In the genomic region with DNA sequence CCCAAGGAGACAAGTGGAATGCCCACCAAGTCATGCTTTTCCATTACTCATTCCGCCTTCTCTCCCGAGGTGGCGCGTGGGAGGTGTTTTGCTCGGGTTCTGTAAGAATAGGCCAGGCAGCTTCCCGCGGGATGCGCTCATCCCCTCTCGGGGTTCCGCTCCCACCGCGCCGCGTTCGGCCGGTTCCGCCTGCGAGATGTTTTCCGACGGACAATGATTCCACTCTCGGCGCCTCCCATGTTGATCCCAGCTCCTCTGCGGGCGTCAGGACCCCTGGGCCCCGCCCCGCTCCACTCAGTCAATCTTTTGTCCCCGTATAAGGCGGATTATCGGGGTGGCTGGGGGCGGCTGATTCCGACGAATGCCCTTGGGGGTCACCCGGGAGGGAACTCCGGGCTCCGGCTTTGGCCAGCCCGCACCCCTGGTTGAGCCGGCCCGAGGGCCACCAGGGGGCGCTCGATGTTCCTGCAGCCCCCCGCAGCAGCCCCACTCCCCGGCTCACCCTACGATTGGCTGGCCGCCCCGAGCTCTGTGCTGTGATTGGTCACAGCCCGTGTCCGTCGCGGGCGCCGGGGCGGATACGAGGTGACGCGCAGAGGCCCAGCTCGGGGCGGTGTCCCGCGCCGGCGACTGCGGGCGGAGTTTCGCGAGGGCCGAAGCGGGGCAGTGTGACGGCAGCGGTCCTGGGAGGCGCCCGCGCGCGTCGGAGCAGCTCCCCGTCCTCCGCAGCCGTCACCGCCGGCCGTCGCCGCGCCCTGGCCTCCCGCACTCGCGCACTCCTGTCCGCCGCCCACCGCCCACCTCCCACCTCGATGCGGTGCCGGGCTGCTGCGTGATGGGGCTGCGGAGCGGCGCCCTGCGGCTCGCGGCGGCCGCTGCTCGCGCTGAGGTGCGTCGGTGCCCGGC, we compare ENCODE assay signal across 1 cellular context.
TF ChIP-seq lines count a peak whose summit lies in the region.

TSS of gene KIF1B (plus strand) at position 666 of the 906 bp plus-strand sequence. CDS start 21,759 bp downstream, outside the sequence.

TF ChIP-seq in K562, 482 proteins besides CTCF, POLR2A, EP300 and RAD21 (continued from another document and continues in another):
- TF ChIP-seq, protein P1, sequence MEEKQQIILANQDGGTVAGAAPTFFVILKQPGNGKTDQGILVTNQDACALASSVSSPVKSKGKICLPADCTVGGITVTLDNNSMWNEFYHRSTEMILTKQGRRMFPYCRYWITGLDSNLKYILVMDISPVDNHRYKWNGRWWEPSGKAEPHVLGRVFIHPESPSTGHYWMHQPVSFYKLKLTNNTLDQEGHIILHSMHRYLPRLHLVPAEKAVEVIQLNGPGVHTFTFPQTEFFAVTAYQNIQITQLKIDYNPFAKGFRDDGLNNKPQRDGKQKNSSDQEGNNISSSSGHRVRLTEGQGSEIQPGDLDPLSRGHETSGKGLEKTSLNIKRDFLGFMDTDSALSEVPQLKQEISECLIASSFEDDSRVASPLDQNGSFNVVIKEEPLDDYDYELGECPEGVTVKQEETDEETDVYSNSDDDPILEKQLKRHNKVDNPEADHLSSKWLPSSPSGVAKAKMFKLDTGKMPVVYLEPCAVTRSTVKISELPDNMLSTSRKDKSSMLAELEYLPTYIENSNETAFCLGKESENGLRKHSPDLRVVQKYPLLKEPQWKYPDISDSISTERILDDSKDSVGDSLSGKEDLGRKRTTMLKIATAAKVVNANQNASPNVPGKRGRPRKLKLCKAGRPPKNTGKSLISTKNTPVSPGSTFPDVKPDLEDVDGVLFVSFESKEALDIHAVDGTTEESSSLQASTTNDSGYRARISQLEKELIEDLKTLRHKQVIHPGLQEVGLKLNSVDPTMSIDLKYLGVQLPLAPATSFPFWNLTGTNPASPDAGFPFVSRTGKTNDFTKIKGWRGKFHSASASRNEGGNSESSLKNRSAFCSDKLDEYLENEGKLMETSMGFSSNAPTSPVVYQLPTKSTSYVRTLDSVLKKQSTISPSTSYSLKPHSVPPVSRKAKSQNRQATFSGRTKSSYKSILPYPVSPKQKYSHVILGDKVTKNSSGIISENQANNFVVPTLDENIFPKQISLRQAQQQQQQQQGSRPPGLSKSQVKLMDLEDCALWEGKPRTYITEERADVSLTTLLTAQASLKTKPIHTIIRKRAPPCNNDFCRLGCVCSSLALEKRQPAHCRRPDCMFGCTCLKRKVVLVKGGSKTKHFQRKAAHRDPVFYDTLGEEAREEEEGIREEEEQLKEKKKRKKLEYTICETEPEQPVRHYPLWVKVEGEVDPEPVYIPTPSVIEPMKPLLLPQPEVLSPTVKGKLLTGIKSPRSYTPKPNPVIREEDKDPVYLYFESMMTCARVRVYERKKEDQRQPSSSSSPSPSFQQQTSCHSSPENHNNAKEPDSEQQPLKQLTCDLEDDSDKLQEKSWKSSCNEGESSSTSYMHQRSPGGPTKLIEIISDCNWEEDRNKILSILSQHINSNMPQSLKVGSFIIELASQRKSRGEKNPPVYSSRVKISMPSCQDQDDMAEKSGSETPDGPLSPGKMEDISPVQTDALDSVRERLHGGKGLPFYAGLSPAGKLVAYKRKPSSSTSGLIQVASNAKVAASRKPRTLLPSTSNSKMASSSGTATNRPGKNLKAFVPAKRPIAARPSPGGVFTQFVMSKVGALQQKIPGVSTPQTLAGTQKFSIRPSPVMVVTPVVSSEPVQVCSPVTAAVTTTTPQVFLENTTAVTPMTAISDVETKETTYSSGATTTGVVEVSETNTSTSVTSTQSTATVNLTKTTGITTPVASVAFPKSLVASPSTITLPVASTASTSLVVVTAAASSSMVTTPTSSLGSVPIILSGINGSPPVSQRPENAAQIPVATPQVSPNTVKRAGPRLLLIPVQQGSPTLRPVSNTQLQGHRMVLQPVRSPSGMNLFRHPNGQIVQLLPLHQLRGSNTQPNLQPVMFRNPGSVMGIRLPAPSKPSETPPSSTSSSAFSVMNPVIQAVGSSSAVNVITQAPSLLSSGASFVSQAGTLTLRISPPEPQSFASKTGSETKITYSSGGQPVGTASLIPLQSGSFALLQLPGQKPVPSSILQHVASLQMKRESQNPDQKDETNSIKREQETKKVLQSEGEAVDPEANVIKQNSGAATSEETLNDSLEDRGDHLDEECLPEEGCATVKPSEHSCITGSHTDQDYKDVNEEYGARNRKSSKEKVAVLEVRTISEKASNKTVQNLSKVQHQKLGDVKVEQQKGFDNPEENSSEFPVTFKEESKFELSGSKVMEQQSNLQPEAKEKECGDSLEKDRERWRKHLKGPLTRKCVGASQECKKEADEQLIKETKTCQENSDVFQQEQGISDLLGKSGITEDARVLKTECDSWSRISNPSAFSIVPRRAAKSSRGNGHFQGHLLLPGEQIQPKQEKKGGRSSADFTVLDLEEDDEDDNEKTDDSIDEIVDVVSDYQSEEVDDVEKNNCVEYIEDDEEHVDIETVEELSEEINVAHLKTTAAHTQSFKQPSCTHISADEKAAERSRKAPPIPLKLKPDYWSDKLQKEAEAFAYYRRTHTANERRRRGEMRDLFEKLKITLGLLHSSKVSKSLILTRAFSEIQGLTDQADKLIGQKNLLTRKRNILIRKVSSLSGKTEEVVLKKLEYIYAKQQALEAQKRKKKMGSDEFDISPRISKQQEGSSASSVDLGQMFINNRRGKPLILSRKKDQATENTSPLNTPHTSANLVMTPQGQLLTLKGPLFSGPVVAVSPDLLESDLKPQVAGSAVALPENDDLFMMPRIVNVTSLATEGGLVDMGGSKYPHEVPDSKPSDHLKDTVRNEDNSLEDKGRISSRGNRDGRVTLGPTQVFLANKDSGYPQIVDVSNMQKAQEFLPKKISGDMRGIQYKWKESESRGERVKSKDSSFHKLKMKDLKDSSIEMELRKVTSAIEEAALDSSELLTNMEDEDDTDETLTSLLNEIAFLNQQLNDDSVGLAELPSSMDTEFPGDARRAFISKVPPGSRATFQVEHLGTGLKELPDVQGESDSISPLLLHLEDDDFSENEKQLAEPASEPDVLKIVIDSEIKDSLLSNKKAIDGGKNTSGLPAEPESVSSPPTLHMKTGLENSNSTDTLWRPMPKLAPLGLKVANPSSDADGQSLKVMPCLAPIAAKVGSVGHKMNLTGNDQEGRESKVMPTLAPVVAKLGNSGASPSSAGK (IDR thresholded peaks at IDR 0.05) = no peak; the same call in 1 of the 2 replicates
- no peak for TF ChIP-seq SNIP1 (IDR thresholded peaks at IDR 0.05; ENCODE audit: low read depth)
- peak; percentile 99 for TF ChIP-seq NEUROD1 (IDR thresholded peaks at IDR 0.05; ENCODE audit: borderline replicate concordance, low read depth, low read length, partially characterized antibody)
- TF ChIP-seq ZNF41 (CRISPR knock-in tag; conservative IDR thresholded peaks at IDR 0.05) = no peak
- TF ChIP-seq SMC3 (conservative IDR thresholded peaks at IDR 0.05; ENCODE audit: insufficient read depth, low read depth, low read length) = peak; percentile 74
- TF ChIP-seq MEF2A (IDR thresholded peaks at IDR 0.05; ENCODE audit: control insufficient read depth, low read depth, low read length) = no peak
- no peak for TF ChIP-seq IRF2 (CRISPR knock-in tag; IDR thresholded peaks at IDR 0.05)
- TF ChIP-seq NR4A1 (CRISPR knock-in tag; IDR thresholded peaks at IDR 0.05) = no peak
- TF ChIP-seq NR4A1 (tag; IDR thresholded peaks at IDR 0.05) = 0 out of 2 replicates have a peak, but pooled peaks have one; percentile 19
- TF ChIP-seq SIX5 (IDR thresholded peaks at IDR 0.05; ENCODE audit: borderline replicate concordance in 1 of 2, insufficient read depth in 1 of 2, low read depth in 1 of 2, low read length in 2 of 2) = no peak
- TF ChIP-seq ZNF436 (CRISPR knock-in tag; IDR thresholded peaks at IDR 0.05) = no peak
- no peak for TF ChIP-seq ZFP1 (CRISPR knock-in tag; IDR thresholded peaks at IDR 0.05)
- TF ChIP-seq RUNX1 (IDR thresholded peaks at IDR 0.05; ENCODE audit: low read depth) = no peak
- TF ChIP-seq TCF7L2 (IDR thresholded peaks at IDR 0.05; ENCODE audit: low read depth, low read length) = no peak
- TF ChIP-seq ZNF778 (CRISPR knock-in tag; IDR thresholded peaks at IDR 0.05) = no peak
- TF ChIP-seq, protein P2, sequence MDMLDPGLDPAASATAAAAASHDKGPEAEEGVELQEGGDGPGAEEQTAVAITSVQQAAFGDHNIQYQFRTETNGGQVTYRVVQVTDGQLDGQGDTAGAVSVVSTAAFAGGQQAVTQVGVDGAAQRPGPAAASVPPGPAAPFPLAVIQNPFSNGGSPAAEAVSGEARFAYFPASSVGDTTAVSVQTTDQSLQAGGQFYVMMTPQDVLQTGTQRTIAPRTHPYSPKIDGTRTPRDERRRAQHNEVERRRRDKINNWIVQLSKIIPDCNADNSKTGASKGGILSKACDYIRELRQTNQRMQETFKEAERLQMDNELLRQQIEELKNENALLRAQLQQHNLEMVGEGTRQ (CRISPR knock-in tag; IDR thresholded peaks at IDR 0.05) = no peak
- no peak for TF ChIP-seq BDP1 (IDR thresholded peaks at IDR 0.05; ENCODE audit: insufficient read depth, insufficient read length)
- TF ChIP-seq POLR3G (IDR thresholded peaks at IDR 0.05; ENCODE audit: extremely low read depth, insufficient read length, insufficient replicate concordance) = no peak
- peak; percentile 61; the same call in 1 of the 2 replicates for TF ChIP-seq KLF13 (tag; IDR thresholded peaks at IDR 0.05; ENCODE audit: borderline replicate concordance, low read depth)
- TF ChIP-seq TRIM24 (IDR thresholded peaks at IDR 0.05) = peak in 1 of 2 experiments; percentile 72; a peak in 2 of 4 replicates
- peak; percentile 74 for TF ChIP-seq ZNF707 (CRISPR knock-in tag; conservative IDR thresholded peaks at IDR 0.05)
- no peak for TF ChIP-seq BRF2 (IDR thresholded peaks at IDR 0.05; ENCODE audit: borderline replicate concordance, insufficient read depth, insufficient read length)
- no peak for TF ChIP-seq ARHGAP35 (IDR thresholded peaks at IDR 0.05; ENCODE audit: partially characterized antibody)
- no peak for TF ChIP-seq TAL1 (IDR thresholded peaks at IDR 0.05)
- TF ChIP-seq SRSF9 (IDR thresholded peaks at IDR 0.05; ENCODE audit: borderline replicate concordance, low read depth, low read length) = no peak
- no peak for TF ChIP-seq ARID2 (IDR thresholded peaks at IDR 0.05)
- no peak for TF ChIP-seq SETDB1 (IDR thresholded peaks at IDR 0.05; ENCODE audit: low read length)
- no peak for TF ChIP-seq GABPB2 (CRISPR knock-in tag; conservative IDR thresholded peaks at IDR 0.05)
- TF ChIP-seq ZBTB12 (CRISPR knock-in tag; IDR thresholded peaks at IDR 0.05) = peak; percentile 93
- TF ChIP-seq ZSCAN32 (CRISPR knock-in tag; IDR thresholded peaks at IDR 0.05) = no peak
- peak; percentile 46; the same call in 1 of the 2 replicates for TF ChIP-seq SUPT5H (IDR thresholded peaks at IDR 0.05)
- TF ChIP-seq ZNF274 (IDR thresholded peaks at IDR 0.05; ENCODE audit: borderline replicate concordance, low read depth, low read length) = no peak
- TF ChIP-seq RBM25 (IDR thresholded peaks at IDR 0.05; ENCODE audit: low read depth, low read length, severe bottlenecking) = peak; percentile 100
- TF ChIP-seq ZNF232 (CRISPR knock-in tag; IDR thresholded peaks at IDR 0.05) = no peak
- TF ChIP-seq FUS (optimal IDR thresholded peaks at IDR 0.05; ENCODE audit: low read depth, low read length) = peak; percentile 70
- TF ChIP-seq ATF7 (IDR thresholded peaks at IDR 0.05) = peak; percentile 94
- no peak for TF ChIP-seq NCOR1 (IDR thresholded peaks at IDR 0.05)
- peak; percentile 72 for TF ChIP-seq LEF1 (IDR thresholded peaks at IDR 0.05)
- peak; percentile 83 for TF ChIP-seq TAF1 (IDR thresholded peaks at IDR 0.05; ENCODE audit: control insufficient read depth, extremely low read depth, insufficient read depth, low read length, severe bottlenecking)
- peak; percentile 31; the same call in 1 of the 2 replicates for TF ChIP-seq FOXO4 (CRISPR knock-in tag; IDR thresholded peaks at IDR 0.05)
- TF ChIP-seq MNT (conservative IDR thresholded peaks at IDR 0.05) = peak; percentile 40 to 79
- peak; percentile 100 for TF ChIP-seq CTBP1 (IDR thresholded peaks at IDR 0.05; ENCODE audit: borderline replicate concordance)
